ENCODE assay signal across 16 cellular contexts in the genomic region with DNA sequence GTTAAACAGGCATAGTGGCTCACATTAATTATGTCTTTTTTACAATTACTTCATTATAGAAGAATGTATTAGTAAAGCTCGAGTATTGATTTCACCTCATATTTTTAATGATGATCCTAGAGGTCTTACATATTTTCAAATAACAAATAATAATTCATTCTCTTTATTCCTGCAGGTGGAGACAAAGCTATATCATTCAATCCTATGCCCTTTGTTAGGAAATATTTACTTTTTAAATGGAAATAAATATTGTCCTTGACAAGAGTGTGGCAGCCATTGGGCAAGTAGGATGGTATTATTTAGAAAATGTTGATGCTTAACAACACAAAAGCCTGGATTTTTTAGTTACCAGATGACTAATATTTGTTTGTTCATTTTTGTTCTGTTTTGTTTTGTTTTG.
DNase-seq lines count a peak whose midpoint lies in the region; ATAC-seq and TF ChIP-seq lines count a peak whose summit lies in the region.
"Had no signal": no experiment of that assay in that cellular context is flagged by ENCODE, and none has a peak within 500 bp of the region (broad histone marks: within the 10 kb centered on the region; RNA-seq: fewer than 3 reads in every experiment).

No MANE protein-coding gene starts in this region.

- no peaks in the 10 kb centered on the region for H3K27me3 Mint-ChIP-seq in activated naive CD8-positive, alpha-beta T cell
- no peaks in the 10 kb centered on the region for H3K27me3 Mint-ChIP-seq in activated naive CD8-positive, alpha-beta T cell treated with anti-CD3 and anti-CD28 coated beads for 36 hours
- peaks cover 4 to 17% of the 10 kb centered on the region in 2 donors for H3K27me3 Mint-ChIP-seq in natural killer cell (ENCODE audit: low read depth in 2 of 2)
- H3K27me3 Mint-ChIP-seq: progenitor cell of endocrine pancreas, T-helper 17 cell had no signal

- no peaks in the 10 kb centered on the region for H3K9me2 ChIP-seq in OCI-LY1 (ENCODE audit: low read depth, low read length)

- H3K4me1 ChIP-seq in OCI-LY1 (ENCODE audit: insufficient read depth, low read length, severe bottlenecking) (peaks cover 5% of the 10 kb centered on the region), smooth muscle cell (ENCODE audit: low read depth) (peaks cover 9% of the 10 kb centered on the region)

- no peaks in the 10 kb centered on the region for H3K36me3 Mint-ChIP-seq in activated naive CD8-positive, alpha-beta T cell
- peaks cover 9% of the 10 kb centered on the region for H3K36me3 Mint-ChIP-seq in activated naive CD8-positive, alpha-beta T cell treated with anti-CD3 and anti-CD28 coated beads for 36 hours
- H3K36me3 Mint-ChIP-seq in natural killer cell = no peaks in the 10 kb centered on the region

- 92% methylated on average over 1 of the region's 1 CpG for WGBS in smooth muscle cell (ENCODE audit: low lambda C conversion rate)

- H3K27me3 ChIP-seq in OCI-LY1 (ENCODE audit: insufficient read depth, low read length) = no peaks in the 10 kb centered on the region
- no peaks in the 10 kb centered on the region for H3K27me3 ChIP-seq in smooth muscle cell (ENCODE audit: low read depth)

- H3F3A ChIP-seq in OCI-LY1 (ENCODE audit: insufficient read depth, low read length) (no peaks in the 10 kb centered on the region), smooth muscle cell (ENCODE audit: low read depth) (no peaks in the 10 kb centered on the region)

- ATAC-seq in natural killer cell (no peak), HG02973 (IDR thresholded peaks at IDR 0.05; ENCODE audit: unreplicated experiment) (no peak), HG02588 (IDR thresholded peaks at IDR 0.05; ENCODE audit: unreplicated experiment) (no peak)
- ATAC-seq: stimulated activated naive CD8-positive, alpha-beta T cell treated with anti-CD3 and anti-CD28 coated beads, Interleukin-15, Interleukin-2, amounts not matched to agents 100 U/mL and 50 U/mL, for 24 hours; T-helper 17 cell had no signal

- H3K4me2 ChIP-seq in OCI-LY1 (ENCODE audit: low read length) (no peak overlapping the region), smooth muscle cell (no peak overlapping the region)

- intact Hi-C loops in natural killer cell (cut with micrococcal nuclease) = no loop called here

- TF ChIP-seq CTCF in OCI-LY1 (IDR thresholded peaks at IDR 0.05; ENCODE audit: low read length) (peak; percentile 42), choroid plexus epithelial cell (conservative IDR thresholded peaks at IDR 0.05; ENCODE audit: low read depth, low read length) (peak; percentile 24), smooth muscle cell (IDR thresholded peaks at IDR 0.05; ENCODE audit: borderline replicate concordance, insufficient read depth, poor library complexity, severe bottlenecking) (peak; percentile 19), natural killer cell (IDR thresholded peaks at IDR 0.05) (no peak)

- H3K79me2 ChIP-seq in OCI-LY1 (ENCODE audit: insufficient read depth, low read length) (no peaks in the 10 kb centered on the region), smooth muscle cell (ENCODE audit: low read depth) (no peaks in the 10 kb centered on the region)

- H4K20me1 ChIP-seq in OCI-LY1 (ENCODE audit: insufficient read depth, low read length) (no peaks in the 10 kb centered on the region), smooth muscle cell (ENCODE audit: low read depth) (no peaks in the 10 kb centered on the region)

- no peak overlapping the region for H3K4me3 Mint-ChIP-seq in activated naive CD8-positive, alpha-beta T cell
- no peak overlapping the region for H3K4me3 Mint-ChIP-seq in activated naive CD8-positive, alpha-beta T cell treated with anti-CD3 and anti-CD28 coated beads for 36 hours
- H3K4me3 Mint-ChIP-seq in natural killer cell = no peak overlapping the region
- H3K4me3 Mint-ChIP-seq: T-helper 17 cell had no signal

- H3K27ac Mint-ChIP-seq in activated naive CD8-positive, alpha-beta T cell = peak overlapping the region; percentile 4
- no peak overlapping the region for H3K27ac Mint-ChIP-seq in activated naive CD8-positive, alpha-beta T cell treated with anti-CD3 and anti-CD28 coated beads for 36 hours
- H3K27ac Mint-ChIP-seq in natural killer cell = no peak overlapping the region
- H3K27ac Mint-ChIP-seq: progenitor cell of endocrine pancreas, T-helper 17 cell had no signal

- no peaks in the 10 kb centered on the region for H3K36me3 ChIP-seq in OCI-LY1 (ENCODE audit: insufficient read depth, low read length)
- H3K36me3 ChIP-seq in smooth muscle cell (ENCODE audit: low read depth) = no peaks in the 10 kb centered on the region

- no peaks in the 10 kb centered on the region for H3K9me3 Mint-ChIP-seq in activated naive CD8-positive, alpha-beta T cell (ENCODE audit: low read depth)
- peaks cover 6% of the 10 kb centered on the region for H3K9me3 Mint-ChIP-seq in activated naive CD8-positive, alpha-beta T cell treated with anti-CD3 and anti-CD28 coated beads for 36 hours
- no peaks in the 10 kb centered on the region for H3K9me3 Mint-ChIP-seq in natural killer cell

- H3K9ac ChIP-seq in OCI-LY1 (ENCODE audit: low read length) = no peak overlapping the region
- H3K9ac ChIP-seq in smooth muscle cell (ENCODE audit: low read depth) = no peak overlapping the region

- peaks cover 33% of the 10 kb centered on the region for H3K4me1 Mint-ChIP-seq in activated naive CD8-positive, alpha-beta T cell (ENCODE audit: low read depth)
- peaks cover 31% of the 10 kb centered on the region for H3K4me1 Mint-ChIP-seq in activated naive CD8-positive, alpha-beta T cell treated with anti-CD3 and anti-CD28 coated beads for 36 hours
- peaks cover 8 to 9% of the 10 kb centered on the region in 2 donors for H3K4me1 Mint-ChIP-seq in natural killer cell

- no peak overlapping the region for H2AFZ ChIP-seq in OCI-LY1 (ENCODE audit: low read length)
- H2AFZ ChIP-seq in smooth muscle cell (ENCODE audit: low read depth) = no peak overlapping the region

- H3K9me3 ChIP-seq in OCI-LY1 (ENCODE audit: low read length) (no peaks in the 10 kb centered on the region), smooth muscle cell (replicated peaks; ENCODE audit: low read depth) (no peaks in the 10 kb centered on the region)

- H3K27ac ChIP-seq in OCI-LY1 (ENCODE audit: low read depth, low read length, poor library complexity, severe bottlenecking) (no peak overlapping the region), smooth muscle cell (ENCODE audit: low read depth) (no peak overlapping the region)
- H3K27ac ChIP-seq: HL-60 had no signal

- H3K4me3 ChIP-seq in OCI-LY1 (ENCODE audit: low read depth, low read length, poor library complexity, severe bottlenecking) = no peak overlapping the region
- no peak overlapping the region for H3K4me3 ChIP-seq in choroid plexus epithelial cell (ENCODE audit: low read depth, low read length)
- H3K4me3 ChIP-seq in smooth muscle cell = no peak overlapping the region

- no peak for DNase-seq in activated naive CD8-positive, alpha-beta T cell treated with anti-CD3 and anti-CD28 coated beads for 36 hours
- DNase-seq in choroid plexus epithelial cell (ENCODE audit: low read depth) (peak; percentile 57), smooth muscle cell (lab: John Stamatoyannopoulos, UW; ENCODE audit: unreplicated experiment) (no peak), natural killer cell (no peak)
- DNase-seq: activated gamma-delta T cell treated with Interleukin-2 at 50 U/mL for 16 hours; KBM-7; NCI-H187; stimulated activated CD4-positive, alpha-beta T cell treated with anti-CD3 and anti-CD28 coated beads, Interleukin-12 subunit alpha, Interleukin-12 subunit beta, amount 100 ng/mL, for 4 hours; stimulated activated naive CD8-positive, alpha-beta T cell treated with anti-CD3 and anti-CD28 coated beads, Interleukin-15, Interleukin-2, amounts not matched to agents 100 U/mL and 50 U/mL, for 24 hours; T-helper 17 cell had no signal
